ENCODE assay signal across 1 cellular context in the genomic region with DNA sequence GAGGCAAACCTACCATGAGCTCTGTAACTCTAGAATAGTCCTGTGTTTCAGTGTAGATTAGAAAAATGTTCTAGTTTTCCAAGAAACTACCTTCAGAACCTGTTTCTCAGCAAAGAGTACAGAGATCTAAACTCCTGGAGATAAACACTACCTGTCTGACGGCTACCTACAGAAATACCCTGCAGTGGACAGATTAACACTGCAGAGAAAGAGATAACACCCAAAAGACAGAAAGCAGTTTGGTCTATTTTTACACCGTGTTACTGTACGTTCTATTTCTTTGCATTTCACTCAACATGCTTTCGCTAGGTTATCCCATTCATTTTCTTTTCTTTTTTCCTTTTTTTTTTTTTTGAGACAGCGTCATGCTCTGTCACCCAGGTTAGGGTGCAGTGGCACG.
A peak's percentile ranks its signal among the peaks of the same experiment; 100 is the strongest.
TF ChIP-seq lines count a peak whose summit lies in the region.

No MANE protein-coding gene starts in this region.

TF ChIP-seq in K562, 482 proteins besides CTCF, POLR2A, EP300 and RAD21 (continued from another document and continues in another):
- TF ChIP-seq, protein P1, sequence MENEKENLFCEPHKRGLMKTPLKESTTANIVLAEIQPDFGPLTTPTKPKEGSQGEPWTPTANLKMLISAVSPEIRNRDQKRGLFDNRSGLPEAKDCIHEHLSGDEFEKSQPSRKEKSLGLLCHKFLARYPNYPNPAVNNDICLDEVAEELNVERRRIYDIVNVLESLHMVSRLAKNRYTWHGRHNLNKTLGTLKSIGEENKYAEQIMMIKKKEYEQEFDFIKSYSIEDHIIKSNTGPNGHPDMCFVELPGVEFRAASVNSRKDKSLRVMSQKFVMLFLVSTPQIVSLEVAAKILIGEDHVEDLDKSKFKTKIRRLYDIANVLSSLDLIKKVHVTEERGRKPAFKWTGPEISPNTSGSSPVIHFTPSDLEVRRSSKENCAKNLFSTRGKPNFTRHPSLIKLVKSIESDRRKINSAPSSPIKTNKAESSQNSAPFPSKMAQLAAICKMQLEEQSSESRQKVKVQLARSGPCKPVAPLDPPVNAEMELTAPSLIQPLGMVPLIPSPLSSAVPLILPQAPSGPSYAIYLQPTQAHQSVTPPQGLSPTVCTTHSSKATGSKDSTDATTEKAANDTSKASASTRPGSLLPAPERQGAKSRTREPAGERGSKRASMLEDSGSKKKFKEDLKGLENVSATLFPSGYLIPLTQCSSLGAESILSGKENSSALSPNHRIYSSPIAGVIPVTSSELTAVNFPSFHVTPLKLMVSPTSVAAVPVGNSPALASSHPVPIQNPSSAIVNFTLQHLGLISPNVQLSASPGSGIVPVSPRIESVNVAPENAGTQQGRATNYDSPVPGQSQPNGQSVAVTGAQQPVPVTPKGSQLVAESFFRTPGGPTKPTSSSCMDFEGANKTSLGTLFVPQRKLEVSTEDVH (IDR thresholded peaks at IDR 0.05; ENCODE audit: low read depth, partially characterized antibody) = no peak
- TF ChIP-seq CTBP1 (IDR thresholded peaks at IDR 0.05; ENCODE audit: borderline replicate concordance) (peak; percentile 91), NFXL1 (CRISPR knock-in tag; IDR thresholded peaks at IDR 0.05) (no peak), ARHGAP35 (IDR thresholded peaks at IDR 0.05; ENCODE audit: partially characterized antibody) (no peak), ZNF224 (CRISPR knock-in tag; IDR thresholded peaks at IDR 0.05) (no peak), NCOA4 (IDR thresholded peaks at IDR 0.05; ENCODE audit: partially characterized antibody) (no peak), SMC3 (conservative IDR thresholded peaks at IDR 0.05; ENCODE audit: insufficient read depth, low read depth, low read length) (no peak), FOS (IDR thresholded peaks at IDR 0.05; ENCODE audit: extremely low read depth, insufficient read length) (no peak), SMARCA4 (IDR thresholded peaks at IDR 0.05) (peak; percentile 91), CXXC5 (CRISPR knock-in tag; IDR thresholded peaks at IDR 0.05) (peak; percentile 76), SP2 (IDR thresholded peaks at IDR 0.05; ENCODE audit: extremely low read depth, low read depth, low read length, poor library complexity, severe bottlenecking) (no peak), RFX1 (IDR thresholded peaks at IDR 0.05) (no peak), ATF1 (CRISPR knock-in tag; IDR thresholded peaks at IDR 0.05) (no peak), ATF1 (tag; IDR thresholded peaks at IDR 0.05) (peak; percentile 13; the same call in 1 of the 2 replicates), ZNF561 (CRISPR knock-in tag; conservative IDR thresholded peaks at IDR 0.05) (no peak), MTF1 (CRISPR knock-in tag; IDR thresholded peaks at IDR 0.05; ENCODE audit: borderline replicate concordance) (no peak), CHD2 (IDR thresholded peaks at IDR 0.05; ENCODE audit: low read depth, low read length) (no peak), RBBP5 (IDR thresholded peaks at IDR 0.05; ENCODE audit: borderline replicate concordance, insufficient read depth, low read length, poor library complexity, severe bottlenecking) (no peak), OTX1 (CRISPR knock-in tag; IDR thresholded peaks at IDR 0.05) (no peak), CBX8 (IDR thresholded peaks at IDR 0.05; ENCODE audit: borderline replicate concordance, extremely low read depth, low read depth, low read length, poor library complexity, severe bottlenecking) (no peak), NBN (IDR thresholded peaks at IDR 0.05; ENCODE audit: low read depth) (0 out of 2 replicates have a peak, but pooled peaks have one; percentile 25), MYBL2 (IDR thresholded peaks at IDR 0.05; ENCODE audit: low read depth) (no peak), MYBL2 (CRISPR knock-in tag; IDR thresholded peaks at IDR 0.05; ENCODE audit: borderline replicate concordance) (no peak), DACH1 (IDR thresholded peaks at IDR 0.05; ENCODE audit: partially characterized antibody) (no peak), ZNF507 (tag; conservative IDR thresholded peaks at IDR 0.05) (no peak), ZC3H11A (IDR thresholded peaks at IDR 0.05; ENCODE audit: low read depth, low read length) (no peak), JUND (IDR thresholded peaks at IDR 0.05; ENCODE audit: borderline replicate concordance, low read depth, low read length) (no peak), JUND (tag; IDR thresholded peaks at IDR 0.05; ENCODE audit: borderline replicate concordance, low read depth, low read length) (no peak), MEF2A (IDR thresholded peaks at IDR 0.05; ENCODE audit: control insufficient read depth, low read depth, low read length) (peak; percentile 85; the same call in 1 of the 2 replicates), ZNF830 (CRISPR knock-in tag; IDR thresholded peaks at IDR 0.05) (no peak), KDM1A (IDR thresholded peaks at IDR 0.05) (peak; percentile 39 to 46; a peak in 2 of 4 replicates), ZNF444 (CRISPR knock-in tag; IDR thresholded peaks at IDR 0.05) (no peak)
- TF ChIP-seq, protein P2, sequence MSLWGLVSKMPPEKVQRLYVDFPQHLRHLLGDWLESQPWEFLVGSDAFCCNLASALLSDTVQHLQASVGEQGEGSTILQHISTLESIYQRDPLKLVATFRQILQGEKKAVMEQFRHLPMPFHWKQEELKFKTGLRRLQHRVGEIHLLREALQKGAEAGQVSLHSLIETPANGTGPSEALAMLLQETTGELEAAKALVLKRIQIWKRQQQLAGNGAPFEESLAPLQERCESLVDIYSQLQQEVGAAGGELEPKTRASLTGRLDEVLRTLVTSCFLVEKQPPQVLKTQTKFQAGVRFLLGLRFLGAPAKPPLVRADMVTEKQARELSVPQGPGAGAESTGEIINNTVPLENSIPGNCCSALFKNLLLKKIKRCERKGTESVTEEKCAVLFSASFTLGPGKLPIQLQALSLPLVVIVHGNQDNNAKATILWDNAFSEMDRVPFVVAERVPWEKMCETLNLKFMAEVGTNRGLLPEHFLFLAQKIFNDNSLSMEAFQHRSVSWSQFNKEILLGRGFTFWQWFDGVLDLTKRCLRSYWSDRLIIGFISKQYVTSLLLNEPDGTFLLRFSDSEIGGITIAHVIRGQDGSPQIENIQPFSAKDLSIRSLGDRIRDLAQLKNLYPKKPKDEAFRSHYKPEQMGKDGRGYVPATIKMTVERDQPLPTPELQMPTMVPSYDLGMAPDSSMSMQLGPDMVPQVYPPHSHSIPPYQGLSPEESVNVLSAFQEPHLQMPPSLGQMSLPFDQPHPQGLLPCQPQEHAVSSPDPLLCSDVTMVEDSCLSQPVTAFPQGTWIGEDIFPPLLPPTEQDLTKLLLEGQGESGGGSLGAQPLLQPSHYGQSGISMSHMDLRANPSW (CRISPR knock-in tag; IDR thresholded peaks at IDR 0.05) = no peak
- TF ChIP-seq, protein P3, sequence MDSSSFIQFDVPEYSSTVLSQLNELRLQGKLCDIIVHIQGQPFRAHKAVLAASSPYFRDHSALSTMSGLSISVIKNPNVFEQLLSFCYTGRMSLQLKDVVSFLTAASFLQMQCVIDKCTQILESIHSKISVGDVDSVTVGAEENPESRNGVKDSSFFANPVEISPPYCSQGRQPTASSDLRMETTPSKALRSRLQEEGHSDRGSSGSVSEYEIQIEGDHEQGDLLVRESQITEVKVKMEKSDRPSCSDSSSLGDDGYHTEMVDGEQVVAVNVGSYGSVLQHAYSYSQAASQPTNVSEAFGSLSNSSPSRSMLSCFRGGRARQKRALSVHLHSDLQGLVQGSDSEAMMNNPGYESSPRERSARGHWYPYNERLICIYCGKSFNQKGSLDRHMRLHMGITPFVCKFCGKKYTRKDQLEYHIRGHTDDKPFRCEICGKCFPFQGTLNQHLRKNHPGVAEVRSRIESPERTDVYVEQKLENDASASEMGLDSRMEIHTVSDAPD (CRISPR knock-in tag; IDR thresholded peaks at IDR 0.05) = no peak
- TF ChIP-seq, protein P4, sequence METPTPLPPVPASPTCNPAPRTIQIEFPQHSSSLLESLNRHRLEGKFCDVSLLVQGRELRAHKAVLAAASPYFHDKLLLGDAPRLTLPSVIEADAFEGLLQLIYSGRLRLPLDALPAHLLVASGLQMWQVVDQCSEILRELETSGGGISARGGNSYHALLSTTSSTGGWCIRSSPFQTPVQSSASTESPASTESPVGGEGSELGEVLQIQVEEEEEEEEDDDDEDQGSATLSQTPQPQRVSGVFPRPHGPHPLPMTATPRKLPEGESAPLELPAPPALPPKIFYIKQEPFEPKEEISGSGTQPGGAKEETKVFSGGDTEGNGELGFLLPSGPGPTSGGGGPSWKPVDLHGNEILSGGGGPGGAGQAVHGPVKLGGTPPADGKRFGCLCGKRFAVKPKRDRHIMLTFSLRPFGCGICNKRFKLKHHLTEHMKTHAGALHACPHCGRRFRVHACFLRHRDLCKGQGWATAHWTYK (CRISPR knock-in tag; IDR thresholded peaks at IDR 0.05) = no peak
- TF ChIP-seq, protein P5, sequence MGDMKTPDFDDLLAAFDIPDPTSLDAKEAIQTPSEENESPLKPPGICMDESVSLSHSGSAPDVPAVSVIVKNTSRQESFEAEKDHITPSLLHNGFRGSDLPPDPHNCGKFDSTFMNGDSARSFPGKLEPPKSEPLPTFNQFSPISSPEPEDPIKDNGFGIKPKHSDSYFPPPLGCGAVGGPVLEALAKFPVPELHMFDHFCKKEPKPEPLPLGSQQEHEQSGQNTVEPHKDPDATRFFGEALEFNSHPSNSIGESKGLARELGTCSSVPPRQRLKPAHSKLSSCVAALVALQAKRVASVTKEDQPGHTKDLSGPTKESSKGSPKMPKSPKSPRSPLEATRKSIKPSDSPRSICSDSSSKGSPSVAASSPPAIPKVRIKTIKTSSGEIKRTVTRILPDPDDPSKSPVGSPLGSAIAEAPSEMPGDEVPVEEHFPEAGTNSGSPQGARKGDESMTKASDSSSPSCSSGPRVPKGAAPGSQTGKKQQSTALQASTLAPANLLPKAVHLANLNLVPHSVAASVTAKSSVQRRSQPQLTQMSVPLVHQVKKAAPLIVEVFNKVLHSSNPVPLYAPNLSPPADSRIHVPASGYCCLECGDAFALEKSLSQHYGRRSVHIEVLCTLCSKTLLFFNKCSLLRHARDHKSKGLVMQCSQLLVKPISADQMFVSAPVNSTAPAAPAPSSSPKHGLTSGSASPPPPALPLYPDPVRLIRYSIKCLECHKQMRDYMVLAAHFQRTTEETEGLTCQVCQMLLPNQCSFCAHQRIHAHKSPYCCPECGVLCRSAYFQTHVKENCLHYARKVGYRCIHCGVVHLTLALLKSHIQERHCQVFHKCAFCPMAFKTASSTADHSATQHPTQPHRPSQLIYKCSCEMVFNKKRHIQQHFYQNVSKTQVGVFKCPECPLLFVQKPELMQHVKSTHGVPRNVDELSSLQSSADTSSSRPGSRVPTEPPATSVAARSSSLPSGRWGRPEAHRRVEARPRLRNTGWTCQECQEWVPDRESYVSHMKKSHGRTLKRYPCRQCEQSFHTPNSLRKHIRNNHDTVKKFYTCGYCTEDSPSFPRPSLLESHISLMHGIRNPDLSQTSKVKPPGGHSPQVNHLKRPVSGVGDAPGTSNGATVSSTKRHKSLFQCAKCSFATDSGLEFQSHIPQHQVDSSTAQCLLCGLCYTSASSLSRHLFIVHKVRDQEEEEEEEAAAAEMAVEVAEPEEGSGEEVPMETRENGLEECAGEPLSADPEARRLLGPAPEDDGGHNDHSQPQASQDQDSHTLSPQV (IDR thresholded peaks at IDR 0.05) = no peak
- TF ChIP-seq, protein P6, sequence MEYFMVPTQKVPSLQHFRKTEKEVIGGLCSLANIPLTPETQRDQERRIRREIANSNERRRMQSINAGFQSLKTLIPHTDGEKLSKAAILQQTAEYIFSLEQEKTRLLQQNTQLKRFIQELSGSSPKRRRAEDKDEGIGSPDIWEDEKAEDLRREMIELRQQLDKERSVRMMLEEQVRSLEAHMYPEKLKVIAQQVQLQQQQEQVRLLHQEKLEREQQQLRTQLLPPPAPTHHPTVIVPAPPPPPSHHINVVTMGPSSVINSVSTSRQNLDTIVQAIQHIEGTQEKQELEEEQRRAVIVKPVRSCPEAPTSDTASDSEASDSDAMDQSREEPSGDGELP (CRISPR knock-in tag; IDR thresholded peaks at IDR 0.05; ENCODE audit: borderline replicate concordance) = no peak
- TF ChIP-seq, protein P7, sequence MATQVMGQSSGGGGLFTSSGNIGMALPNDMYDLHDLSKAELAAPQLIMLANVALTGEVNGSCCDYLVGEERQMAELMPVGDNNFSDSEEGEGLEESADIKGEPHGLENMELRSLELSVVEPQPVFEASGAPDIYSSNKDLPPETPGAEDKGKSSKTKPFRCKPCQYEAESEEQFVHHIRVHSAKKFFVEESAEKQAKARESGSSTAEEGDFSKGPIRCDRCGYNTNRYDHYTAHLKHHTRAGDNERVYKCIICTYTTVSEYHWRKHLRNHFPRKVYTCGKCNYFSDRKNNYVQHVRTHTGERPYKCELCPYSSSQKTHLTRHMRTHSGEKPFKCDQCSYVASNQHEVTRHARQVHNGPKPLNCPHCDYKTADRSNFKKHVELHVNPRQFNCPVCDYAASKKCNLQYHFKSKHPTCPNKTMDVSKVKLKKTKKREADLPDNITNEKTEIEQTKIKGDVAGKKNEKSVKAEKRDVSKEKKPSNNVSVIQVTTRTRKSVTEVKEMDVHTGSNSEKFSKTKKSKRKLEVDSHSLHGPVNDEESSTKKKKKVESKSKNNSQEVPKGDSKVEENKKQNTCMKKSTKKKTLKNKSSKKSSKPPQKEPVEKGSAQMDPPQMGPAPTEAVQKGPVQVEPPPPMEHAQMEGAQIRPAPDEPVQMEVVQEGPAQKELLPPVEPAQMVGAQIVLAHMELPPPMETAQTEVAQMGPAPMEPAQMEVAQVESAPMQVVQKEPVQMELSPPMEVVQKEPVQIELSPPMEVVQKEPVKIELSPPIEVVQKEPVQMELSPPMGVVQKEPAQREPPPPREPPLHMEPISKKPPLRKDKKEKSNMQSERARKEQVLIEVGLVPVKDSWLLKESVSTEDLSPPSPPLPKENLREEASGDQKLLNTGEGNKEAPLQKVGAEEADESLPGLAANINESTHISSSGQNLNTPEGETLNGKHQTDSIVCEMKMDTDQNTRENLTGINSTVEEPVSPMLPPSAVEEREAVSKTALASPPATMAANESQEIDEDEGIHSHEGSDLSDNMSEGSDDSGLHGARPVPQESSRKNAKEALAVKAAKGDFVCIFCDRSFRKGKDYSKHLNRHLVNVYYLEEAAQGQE (CRISPR knock-in tag; IDR thresholded peaks at IDR 0.05; ENCODE audit: low read depth) = no peak
- TF ChIP-seq, protein P8, sequence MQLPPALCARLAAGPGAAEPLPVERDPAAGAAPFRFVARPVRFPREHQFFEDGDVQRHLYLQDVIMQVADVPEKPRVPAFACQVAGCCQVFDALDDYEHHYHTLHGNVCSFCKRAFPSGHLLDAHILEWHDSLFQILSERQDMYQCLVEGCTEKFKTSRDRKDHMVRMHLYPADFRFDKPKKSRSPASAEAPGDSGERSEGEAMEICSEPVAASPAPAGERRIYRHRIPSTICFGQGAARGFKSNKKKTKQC (CRISPR knock-in tag; IDR thresholded peaks at IDR 0.05) = no peak
- TF ChIP-seq, protein P9, sequence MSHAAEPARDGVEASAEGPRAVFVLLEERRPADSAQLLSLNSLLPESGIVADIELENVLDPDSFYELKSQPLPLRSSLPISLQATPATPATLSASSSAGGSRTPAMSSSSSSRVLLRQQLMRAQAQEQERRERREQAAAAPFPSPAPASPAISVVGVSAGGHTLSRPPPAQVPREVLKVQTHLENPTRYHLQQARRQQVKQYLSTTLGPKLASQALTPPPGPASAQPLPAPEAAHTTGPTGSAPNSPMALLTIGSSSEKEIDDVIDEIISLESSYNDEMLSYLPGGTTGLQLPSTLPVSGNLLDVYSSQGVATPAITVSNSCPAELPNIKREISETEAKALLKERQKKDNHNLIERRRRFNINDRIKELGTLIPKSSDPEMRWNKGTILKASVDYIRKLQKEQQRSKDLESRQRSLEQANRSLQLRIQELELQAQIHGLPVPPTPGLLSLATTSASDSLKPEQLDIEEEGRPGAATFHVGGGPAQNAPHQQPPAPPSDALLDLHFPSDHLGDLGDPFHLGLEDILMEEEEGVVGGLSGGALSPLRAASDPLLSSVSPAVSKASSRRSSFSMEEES (CRISPR knock-in tag; IDR thresholded peaks at IDR 0.05) = no peak
